ENCODE assay signal across 16 cellular contexts in genomic region chr6:53975966-53976610, GRCh38.
DNase-seq lines count a peak whose midpoint lies in the region; ATAC-seq and TF ChIP-seq lines count a peak whose summit lies in the region.
"Had no signal": no experiment of that assay in that cellular context is flagged by ENCODE, and none has a peak within 500 bp of the region (broad histone marks: within the 10 kb centered on the region; RNA-seq: fewer than 3 reads in every experiment).

No MANE protein-coding gene starts in this region.

- H3K4me3 Mint-ChIP-seq in chondrocyte (ENCODE audit: unreplicated experiment): no peak overlapping the region

- no peaks in the 10 kb centered on the region for H3K27me3 Mint-ChIP-seq in chondrocyte (ENCODE audit: low read depth)

- peaks cover 14% of the 10 kb centered on the region for H3K4me1 Mint-ChIP-seq in chondrocyte (ENCODE audit: low read depth)

- ATAC-seq in GM19463 (IDR thresholded peaks at IDR 0.05; ENCODE audit: unreplicated experiment) (no peak), GM18517 (IDR thresholded peaks at IDR 0.05; ENCODE audit: unreplicated experiment) (no peak)

- H3K27ac Mint-ChIP-seq in chondrocyte (ENCODE audit: unreplicated experiment): peak overlapping the region; percentile 87

- peaks cover 4% of the 10 kb centered on the region for H3K9me3 Mint-ChIP-seq in chondrocyte (ENCODE audit: low read depth)

- DNase-seq in EH (ENCODE audit: low read depth) (peak; percentile 34), chondrocyte (ENCODE audit: low spot score) (no peak), kidney tubule cell (ENCODE audit: low spot score) (peak; percentile 23), renal cortical epithelial cell (ENCODE audit: low read depth) (peak; percentile 94), amygdala (lab: John Stamatoyannopoulos, UW) (no peak), globus pallidus (ENCODE audit: low spot score) (no peak)
- DNase-seq: DMS53, EL, Kasumi-1, NCI-H1694, NCI-H2081, NCI-H2171 treated with DMSO at 0.1 percent for 48 hours, NCI-H524 treated with DMSO at 0.1 percent for 48 hours, Right ventricle myocardium superior had no signal

- no peak for TF ChIP-seq CTCF in chondrocyte (IDR thresholded peaks at IDR 0.05)

- H3K36me3 Mint-ChIP-seq in chondrocyte (ENCODE audit: low read depth): no peaks in the 10 kb centered on the region

Comparison
In these comparisons a context has a peak if more than half of its experiments do, and no peak if none do; other contexts are left out.
1. DNase-seq: peak in EH (single experiment), kidney tubule cell (single experiment) and renal cortical epithelial cell (single experiment); none in chondrocyte (single experiment), amygdala (0 of 56) and globus pallidus (single experiment).